ENCODE assay signal across 1 cellular context in the genomic region with DNA sequence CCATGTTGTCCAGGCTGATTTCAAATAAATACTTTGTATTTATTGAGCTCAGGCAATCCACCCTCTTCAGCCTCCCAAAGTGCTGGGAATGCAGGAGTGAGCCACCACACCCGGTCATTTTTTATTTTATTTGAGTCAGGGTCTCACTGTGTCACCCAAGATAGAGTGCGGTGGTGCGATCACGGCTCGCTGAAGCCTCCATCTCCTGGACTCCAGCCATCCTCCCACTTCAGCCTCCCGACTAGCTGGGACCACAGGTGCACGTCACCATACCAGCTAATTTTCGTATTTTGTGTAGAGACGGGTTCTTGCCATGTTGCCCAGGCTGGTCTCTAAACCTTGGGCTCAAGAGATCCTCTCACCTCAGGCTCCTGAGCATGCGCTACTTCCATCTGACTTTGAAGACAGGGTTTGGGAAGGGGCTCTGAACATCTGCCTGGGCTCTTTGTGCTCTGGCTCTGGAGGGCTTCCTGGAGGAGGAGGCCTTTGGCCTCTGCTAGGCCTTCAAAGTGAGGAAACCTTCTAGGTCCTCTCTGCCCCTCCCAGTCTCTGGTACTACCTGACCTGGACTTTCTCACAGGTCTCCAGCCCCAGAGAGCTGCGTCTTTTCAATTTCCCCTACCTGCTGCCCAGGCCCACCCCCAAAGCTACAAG.
TF ChIP-seq lines count a peak whose summit lies in the region.

No MANE protein-coding gene starts in this region.

TF ChIP-seq in HCT116, 20 proteins besides CTCF, POLR2A, EP300 and RAD21 (continued from another document):
- TF ChIP-seq, protein P1, sequence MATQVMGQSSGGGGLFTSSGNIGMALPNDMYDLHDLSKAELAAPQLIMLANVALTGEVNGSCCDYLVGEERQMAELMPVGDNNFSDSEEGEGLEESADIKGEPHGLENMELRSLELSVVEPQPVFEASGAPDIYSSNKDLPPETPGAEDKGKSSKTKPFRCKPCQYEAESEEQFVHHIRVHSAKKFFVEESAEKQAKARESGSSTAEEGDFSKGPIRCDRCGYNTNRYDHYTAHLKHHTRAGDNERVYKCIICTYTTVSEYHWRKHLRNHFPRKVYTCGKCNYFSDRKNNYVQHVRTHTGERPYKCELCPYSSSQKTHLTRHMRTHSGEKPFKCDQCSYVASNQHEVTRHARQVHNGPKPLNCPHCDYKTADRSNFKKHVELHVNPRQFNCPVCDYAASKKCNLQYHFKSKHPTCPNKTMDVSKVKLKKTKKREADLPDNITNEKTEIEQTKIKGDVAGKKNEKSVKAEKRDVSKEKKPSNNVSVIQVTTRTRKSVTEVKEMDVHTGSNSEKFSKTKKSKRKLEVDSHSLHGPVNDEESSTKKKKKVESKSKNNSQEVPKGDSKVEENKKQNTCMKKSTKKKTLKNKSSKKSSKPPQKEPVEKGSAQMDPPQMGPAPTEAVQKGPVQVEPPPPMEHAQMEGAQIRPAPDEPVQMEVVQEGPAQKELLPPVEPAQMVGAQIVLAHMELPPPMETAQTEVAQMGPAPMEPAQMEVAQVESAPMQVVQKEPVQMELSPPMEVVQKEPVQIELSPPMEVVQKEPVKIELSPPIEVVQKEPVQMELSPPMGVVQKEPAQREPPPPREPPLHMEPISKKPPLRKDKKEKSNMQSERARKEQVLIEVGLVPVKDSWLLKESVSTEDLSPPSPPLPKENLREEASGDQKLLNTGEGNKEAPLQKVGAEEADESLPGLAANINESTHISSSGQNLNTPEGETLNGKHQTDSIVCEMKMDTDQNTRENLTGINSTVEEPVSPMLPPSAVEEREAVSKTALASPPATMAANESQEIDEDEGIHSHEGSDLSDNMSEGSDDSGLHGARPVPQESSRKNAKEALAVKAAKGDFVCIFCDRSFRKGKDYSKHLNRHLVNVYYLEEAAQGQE (IDR thresholded peaks at IDR 0.05; ENCODE audit: low read depth): no peak
- TF ChIP-seq POLR2AphosphoS5 (IDR thresholded peaks at IDR 0.05; ENCODE audit: low read depth, low read length) (no peak), EGR1 (IDR thresholded peaks at IDR 0.05; ENCODE audit: low read depth) (no peak), EZH2 (IDR thresholded peaks at IDR 0.05) (no peak), ZNF274 (IDR thresholded peaks at IDR 0.05; ENCODE audit: low read depth, low read length) (no peak), CBX3 (IDR thresholded peaks at IDR 0.05; ENCODE audit: low read depth) (no peak), TCF7L2 (IDR thresholded peaks at IDR 0.05; ENCODE audit: borderline replicate concordance, extremely low read depth, insufficient read depth, insufficient read length) (no peak), SP1 (IDR thresholded peaks at IDR 0.05; ENCODE audit: low read depth) (no peak), EZH2phosphoT487 (IDR thresholded peaks at IDR 0.05; ENCODE audit: borderline replicate concordance) (no peak), JUND (IDR thresholded peaks at IDR 0.05) (no peak), SIN3A (IDR thresholded peaks at IDR 0.05; ENCODE audit: low read depth) (no peak), YY1 (IDR thresholded peaks at IDR 0.05; ENCODE audit: extremely low read depth, insufficient replicate concordance, low read depth, low read length) (no peak)
- TF ChIP-seq, protein P2, sequence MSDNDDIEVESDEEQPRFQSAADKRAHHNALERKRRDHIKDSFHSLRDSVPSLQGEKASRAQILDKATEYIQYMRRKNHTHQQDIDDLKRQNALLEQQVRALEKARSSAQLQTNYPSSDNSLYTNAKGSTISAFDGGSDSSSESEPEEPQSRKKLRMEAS (IDR thresholded peaks at IDR 0.05): no peak
